Comparison of ENCODE assay signal across 19 cellular contexts in the genomic region with DNA sequence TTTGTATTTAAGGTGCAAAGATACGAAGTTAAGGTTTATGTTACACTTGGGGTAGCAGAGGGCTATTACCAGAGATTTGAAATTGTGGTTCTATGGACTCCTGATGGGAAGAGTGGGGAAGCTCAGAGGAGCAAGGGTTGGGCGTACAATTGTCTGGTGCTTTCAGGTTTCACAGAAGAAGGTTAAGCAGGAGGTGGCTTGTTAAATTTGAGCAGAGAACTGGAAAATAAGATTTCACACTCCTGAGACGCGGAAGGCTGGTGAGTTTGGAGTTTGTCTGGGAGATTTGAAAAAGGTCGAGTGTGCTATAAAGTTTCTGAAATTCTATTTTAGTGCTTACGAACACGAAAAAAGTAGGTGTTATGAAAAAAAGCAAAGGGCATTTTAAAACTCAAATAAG.
DNase-seq lines count a peak whose midpoint lies in the region; ATAC-seq and TF ChIP-seq lines count a peak whose summit lies in the region.
"Had no signal": no experiment of that assay in that cellular context is flagged by ENCODE, and none has a peak within 500 bp of the region (broad histone marks: within the 10 kb centered on the region; RNA-seq: fewer than 3 reads in every experiment).

No MANE protein-coding gene starts in this region.

- no peak overlapping the region for H3K18ac ChIP-seq in neuronal stem cell (ENCODE audit: low read length)

- no peak for TF ChIP-seq POLR2A in esophagus muscularis mucosa (IDR thresholded peaks at IDR 0.05; ENCODE audit: low read depth)
- no peak for TF ChIP-seq POLR2A in gastrocnemius medialis (IDR thresholded peaks at IDR 0.05)

- H3K14ac ChIP-seq in neuronal stem cell (ENCODE audit: low read length), result no peak overlapping the region

- H3K4me1 ChIP-seq in GM23338 (ENCODE audit: insufficient read depth) (no peaks in the 10 kb centered on the region), esophagus muscularis mucosa (peaks cover 0 to 11% (median 0%) of the 10 kb centered on the region in 4 donors), neuronal stem cell (ENCODE audit: control insufficient read depth in 2 of 2, insufficient read depth in 1 of 2, low read depth in 1 of 2, low read length in 2 of 2) (peaks cover 0 to 4% of the 10 kb centered on the region in 2 donors), gastrocnemius medialis (no peaks in the 10 kb centered on the region)
- H3K4me1 ChIP-seq: BLaER1, Caco-2, HAP-1 had no signal

- H2BK12ac ChIP-seq in neuronal stem cell (ENCODE audit: low read length), result no peak overlapping the region

- H2BK120ac ChIP-seq in neuronal stem cell (ENCODE audit: low read depth, low read length), result no peak overlapping the region

- H2AFZ ChIP-seq in GM23338 (peak overlapping the region; percentile 81), neuronal stem cell (ENCODE audit: low read length) (no peak overlapping the region)

- H3K9me3 Mint-ChIP-seq in GM23338, result no peaks in the 10 kb centered on the region
- peaks cover 6% of the 10 kb centered on the region for H3K9me3 Mint-ChIP-seq in nephron progenitor cell
- H3K9me3 Mint-ChIP-seq: CD8-positive, alpha-beta T cell had no signal

- H3K27ac ChIP-seq in GM23338 (ENCODE audit: low read depth) (no peak overlapping the region), esophagus muscularis mucosa (replicated peaks in 1 of 4) (peak overlapping the region in 3 of 4 donors; percentile 12 to 20 (median 18)), neuronal stem cell (replicated peaks; ENCODE audit: low read length) (peak overlapping the region; percentile 65), gastrocnemius medialis (no peak overlapping the region)
- H3K27ac ChIP-seq: 22Rv1, BLaER1, C4-2B had no signal

- no peak overlapping the region for H3K4me2 ChIP-seq in GM23338
- no peak overlapping the region for H3K4me2 ChIP-seq in neuronal stem cell (ENCODE audit: insufficient read depth, low read length, poor library complexity, severe bottlenecking)
- H3K4me2 ChIP-seq: BLaER1 had no signal

- H4K91ac ChIP-seq in neuronal stem cell (ENCODE audit: low read depth, low read length, poor library complexity), result no peak overlapping the region

- H3K27ac Mint-ChIP-seq in GM23338 (peak overlapping the region; percentile 27; the same call in 1 of the 2 replicates), nephron progenitor cell (peak overlapping the region; percentile 63)
- H3K27ac Mint-ChIP-seq: B cell; CD4-positive, CD25-positive, alpha-beta regulatory T cell; CD8-positive, alpha-beta T cell had no signal

- H3K36me3 Mint-ChIP-seq in GM23338 (ENCODE audit: low read depth) (no peaks in the 10 kb centered on the region), nephron progenitor cell (ENCODE audit: low read depth) (peaks cover 24% of the 10 kb centered on the region)
- H3K36me3 Mint-ChIP-seq: CD4-positive, CD25-positive, alpha-beta regulatory T cell; CD8-positive, alpha-beta T cell had no signal

- H3K9me2 ChIP-seq in GM23338 (ENCODE audit: insufficient read depth), result 0 out of 2 replicates have a peak, but pooled peaks cover 3% of the 10 kb centered on the region

- no peaks in the 10 kb centered on the region for H3K79me1 ChIP-seq in neuronal stem cell (ENCODE audit: low read depth, low read length)

- H3K36me3 ChIP-seq in GM23338 (ENCODE audit: insufficient read depth), result no peaks in the 10 kb centered on the region
- H3K36me3 ChIP-seq in esophagus muscularis mucosa, result no peaks in the 10 kb centered on the region
- no peaks in the 10 kb centered on the region for H3K36me3 ChIP-seq in neuronal stem cell (replicated peaks in 1 of 2; ENCODE audit: control insufficient read depth in 2 of 2, insufficient read depth in 2 of 2, low read length in 2 of 2)
- H3K36me3 ChIP-seq in gastrocnemius medialis, result no peaks in the 10 kb centered on the region
- H3K36me3 ChIP-seq: BLaER1, HAP-1 had no signal

- DNase-seq in GM23338 (ENCODE audit: low spot score) (no peak), esophagus muscularis mucosa (ENCODE audit: extremely low spot score) (no peak), nephron progenitor cell (no peak), neuronal stem cell (ENCODE audit: low spot score) (no peak), gastrocnemius medialis (no peak), OCI-M2 (lab: John Stamatoyannopoulos, UW; ENCODE audit: unreplicated experiment) (no peak), T-helper 9 cell (no peak)
- DNase-seq: Caco-2; CD4-positive, CD25-positive, alpha-beta regulatory T cell; CD8-positive, alpha-beta T cell; DMS153; DND-41; GOT3 had no signal

- no peaks in the 10 kb centered on the region for H3F3A ChIP-seq in GM23338 (replicated peaks; ENCODE audit: low read depth)

- intact Hi-C loops in esophagus muscularis mucosa (cut with DNase I), result loop anchor here (5.0 kb wide), 1 partner anchor 77 kb away; no protein-coding TSS in a partner anchor
- intact Hi-C loops in gastrocnemius medialis (cut with DNase I; ENCODE audit: low total_unique reads), result no loop called here

- H2AK5ac ChIP-seq in neuronal stem cell (ENCODE audit: low read depth, low read length), result no peak overlapping the region

- WGBS in esophagus muscularis mucosa, result 74% methylated on average over 7 of the region's 7 CpGs
- WGBS in neuronal stem cell (ENCODE audit: extremely low coverage in 2 of 2, insufficient read length in 2 of 2, insufficient replicate concordance in 1 of 2), 2 donors, result 100% methylated on average over 1 of the region's 7 CpGs; no CpG with 5 or more reads in 1 of the 2 donors

- H3K4me1 Mint-ChIP-seq in GM23338 (no peaks in the 10 kb centered on the region), nephron progenitor cell (peaks cover 18% of the 10 kb centered on the region)
- H3K4me1 Mint-ChIP-seq: B cell; CD4-positive, CD25-positive, alpha-beta regulatory T cell had no signal

- no peaks in the 10 kb centered on the region for H3K9me3 ChIP-seq in esophagus muscularis mucosa
- no peaks in the 10 kb centered on the region for H3K9me3 ChIP-seq in neuronal stem cell (replicated peaks in 1 of 2; ENCODE audit: control insufficient read depth in 2 of 2, insufficient read depth in 1 of 2, low read depth in 1 of 2, low read length in 2 of 2)
- H3K9me3 ChIP-seq in gastrocnemius medialis, result no peaks in the 10 kb centered on the region
- H3K9me3 ChIP-seq: BLaER1, Caco-2, HAP-1 had no signal

- H4K20me1 ChIP-seq in GM23338 (replicated peaks; ENCODE audit: insufficient read depth), result no peaks in the 10 kb centered on the region
- H4K20me1 ChIP-seq: BLaER1 had no signal

- H3K27me3 ChIP-seq in GM23338 (ENCODE audit: insufficient read depth), result no peaks in the 10 kb centered on the region
- H3K27me3 ChIP-seq in esophagus muscularis mucosa, result no peaks in the 10 kb centered on the region
- peaks cover 0 to 2% (median 0%) of the 10 kb centered on the region in 3 experiments for H3K27me3 ChIP-seq in neuronal stem cell (ENCODE audit: control insufficient read depth in 3 of 3, insufficient read depth in 3 of 3, low read depth in 1 of 3, low read length in 3 of 3)
- H3K27me3 ChIP-seq in gastrocnemius medialis, result no peaks in the 10 kb centered on the region
- H3K27me3 ChIP-seq: BLaER1 had no signal

- no peak overlapping the region for H2BK15ac ChIP-seq in neuronal stem cell (ENCODE audit: low read length)

- H3K79me2 ChIP-seq in GM23338 (replicated peaks; ENCODE audit: insufficient read depth), result no peaks in the 10 kb centered on the region

- TF ChIP-seq EP300 in esophagus muscularis mucosa (IDR thresholded peaks at IDR 0.05), result no peak

- no peak overlapping the region for H3K4me3 Mint-ChIP-seq in GM23338
- H3K4me3 Mint-ChIP-seq in nephron progenitor cell, result no peak overlapping the region
- H3K4me3 Mint-ChIP-seq: B cell; CD4-positive, CD25-positive, alpha-beta regulatory T cell; CD8-positive, alpha-beta T cell had no signal

- H3K4ac ChIP-seq in neuronal stem cell (ENCODE audit: low read length), result no peak overlapping the region

- ATAC-seq in GM23338 (no peak), gastrocnemius medialis (no peak), HG03196 (IDR thresholded peaks at IDR 0.05; ENCODE audit: unreplicated experiment) (no peak)
- ATAC-seq: CD8-positive, alpha-beta T cell had no signal

- no peak for TF ChIP-seq CTCF in GM23338 (conservative IDR thresholded peaks at IDR 0.05; ENCODE audit: low read depth in 2 of 2)
- TF ChIP-seq CTCF in esophagus muscularis mucosa (IDR thresholded peaks at IDR 0.05), result no peak
- TF ChIP-seq CTCF in nephron progenitor cell (IDR thresholded peaks at IDR 0.05), result no peak
- TF ChIP-seq CTCF in gastrocnemius medialis (IDR thresholded peaks at IDR 0.05 in 4 of 5, conservative IDR thresholded peaks at IDR 0.05 in 1 of 5), result no peak

- H3K9ac ChIP-seq in neuronal stem cell (ENCODE audit: low read depth, low read length, poor library complexity), result no peak overlapping the region
- H3K9ac ChIP-seq: BLaER1 had no signal

- H2BK5ac ChIP-seq in neuronal stem cell (ENCODE audit: low read length), result no peak overlapping the region

- H4K8ac ChIP-seq in neuronal stem cell (ENCODE audit: low read depth, low read length), result no peak overlapping the region

- no peak overlapping the region for H3K4me3 ChIP-seq in GM23338
- no peak overlapping the region for H3K4me3 ChIP-seq in esophagus muscularis mucosa
- no peak overlapping the region for H3K4me3 ChIP-seq in neuronal stem cell (ENCODE audit: low read length in 2 of 2)
- H3K4me3 ChIP-seq in gastrocnemius medialis, result no peak overlapping the region
- H3K4me3 ChIP-seq: BLaER1, HAP-1 had no signal

- in situ Hi-C loops in gastrocnemius medialis (cut with MboI; ENCODE audit: low sequenced_read_pairs in 4 of 4), result no loop called here

- H3K27me3 Mint-ChIP-seq in GM23338 (ENCODE audit: insufficient read depth, low read depth, poor library complexity) (no peaks in the 10 kb centered on the region), nephron progenitor cell (ENCODE audit: low read depth, poor library complexity) (peaks cover 8% of the 10 kb centered on the region)
- H3K27me3 Mint-ChIP-seq: B cell; CD4-positive, CD25-positive, alpha-beta regulatory T cell had no signal

- H3K23ac ChIP-seq in neuronal stem cell (ENCODE audit: low read depth, low read length, poor library complexity), result no peak overlapping the region

TF ChIP-seq in GM23338, 12 proteins besides CTCF, POLR2A, EP300 and RAD21 (continues in another document):
- no peak for TF ChIP-seq ZNF331 (CRISPR knock-in tag; IDR thresholded peaks at IDR 0.05; ENCODE audit: low read depth)
- TF ChIP-seq, protein P1, sequence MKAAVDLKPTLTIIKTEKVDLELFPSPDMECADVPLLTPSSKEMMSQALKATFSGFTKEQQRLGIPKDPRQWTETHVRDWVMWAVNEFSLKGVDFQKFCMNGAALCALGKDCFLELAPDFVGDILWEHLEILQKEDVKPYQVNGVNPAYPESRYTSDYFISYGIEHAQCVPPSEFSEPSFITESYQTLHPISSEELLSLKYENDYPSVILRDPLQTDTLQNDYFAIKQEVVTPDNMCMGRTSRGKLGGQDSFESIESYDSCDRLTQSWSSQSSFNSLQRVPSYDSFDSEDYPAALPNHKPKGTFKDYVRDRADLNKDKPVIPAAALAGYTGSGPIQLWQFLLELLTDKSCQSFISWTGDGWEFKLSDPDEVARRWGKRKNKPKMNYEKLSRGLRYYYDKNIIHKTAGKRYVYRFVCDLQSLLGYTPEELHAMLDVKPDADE (IDR thresholded peaks at IDR 0.05), result no peak
- TF ChIP-seq POLR2AphosphoS5 (IDR thresholded peaks at IDR 0.05; ENCODE audit: low read depth), result no peak
- TF ChIP-seq STAT1 (IDR thresholded peaks at IDR 0.05; ENCODE audit: unreplicated experiment), result no peak
- no peak for TF ChIP-seq ZNF114 (CRISPR knock-in tag; IDR thresholded peaks at IDR 0.05)
- no peak for TF ChIP-seq NANOG (IDR thresholded peaks at IDR 0.05; ENCODE audit: borderline replicate concordance)

Comparison
In these comparisons a context has a peak if more than half of its experiments do, and no peak if none do; other contexts are left out.
1. H3K27ac ChIP-seq: peak in esophagus muscularis mucosa (3 of 4) and neuronal stem cell (single experiment); none in GM23338 (single experiment) and gastrocnemius medialis (0 of 4).